In the genomic region with DNA sequence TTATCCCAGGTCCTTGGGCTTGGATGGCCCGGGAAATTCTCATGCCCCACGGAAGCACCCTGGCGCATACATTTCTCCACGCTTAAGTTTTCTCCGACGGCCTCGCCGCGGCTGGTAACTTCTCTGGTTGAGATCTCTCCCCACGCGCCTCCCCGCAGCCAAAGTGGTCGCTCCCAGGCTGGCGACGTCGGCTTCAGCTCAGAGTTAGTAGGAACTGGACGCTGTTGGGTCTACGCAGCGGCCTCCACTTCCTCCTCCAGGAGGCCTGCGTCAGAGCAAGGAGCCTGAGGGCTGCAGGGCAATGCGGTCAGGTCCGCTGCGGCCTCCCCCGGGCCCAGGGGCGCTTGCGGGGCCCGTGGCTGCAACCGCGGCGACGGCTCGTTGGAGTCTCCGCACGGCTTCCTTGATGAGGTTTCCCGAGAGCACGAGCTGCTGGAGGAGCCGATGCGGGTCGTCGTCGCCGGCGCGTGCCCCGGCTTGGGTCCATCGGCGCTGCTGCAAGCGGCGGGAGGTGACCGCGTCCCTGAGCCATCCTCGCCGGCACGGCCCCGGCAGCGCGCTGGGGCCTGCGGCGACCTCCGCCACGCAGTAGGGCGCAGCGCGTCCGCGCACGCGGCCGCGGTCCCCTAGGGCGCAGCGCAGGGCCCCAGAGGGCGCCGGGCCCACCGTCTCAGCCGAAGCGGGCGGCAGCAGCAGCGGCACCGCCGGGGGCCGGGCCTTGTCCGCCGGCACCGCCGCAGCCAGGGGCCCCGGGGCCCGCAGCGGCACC, we compare ENCODE assay signal across 1 cellular context.
TF ChIP-seq lines count a peak whose summit lies in the region.

No MANE protein-coding gene starts in this region.

TF ChIP-seq in HepG2, 621 proteins besides CTCF, POLR2A, EP300 and RAD21 (continued from another document):
- no peak for TF ChIP-seq CREB3 (CRISPR knock-in tag; IDR thresholded peaks at IDR 0.05)
- TF ChIP-seq ZNF784 (CRISPR knock-in tag; IDR thresholded peaks at IDR 0.05; ENCODE audit: borderline replicate concordance) = 0 out of 2 replicates have a peak, but pooled peaks have one; percentile 3
- TF ChIP-seq, protein P1, sequence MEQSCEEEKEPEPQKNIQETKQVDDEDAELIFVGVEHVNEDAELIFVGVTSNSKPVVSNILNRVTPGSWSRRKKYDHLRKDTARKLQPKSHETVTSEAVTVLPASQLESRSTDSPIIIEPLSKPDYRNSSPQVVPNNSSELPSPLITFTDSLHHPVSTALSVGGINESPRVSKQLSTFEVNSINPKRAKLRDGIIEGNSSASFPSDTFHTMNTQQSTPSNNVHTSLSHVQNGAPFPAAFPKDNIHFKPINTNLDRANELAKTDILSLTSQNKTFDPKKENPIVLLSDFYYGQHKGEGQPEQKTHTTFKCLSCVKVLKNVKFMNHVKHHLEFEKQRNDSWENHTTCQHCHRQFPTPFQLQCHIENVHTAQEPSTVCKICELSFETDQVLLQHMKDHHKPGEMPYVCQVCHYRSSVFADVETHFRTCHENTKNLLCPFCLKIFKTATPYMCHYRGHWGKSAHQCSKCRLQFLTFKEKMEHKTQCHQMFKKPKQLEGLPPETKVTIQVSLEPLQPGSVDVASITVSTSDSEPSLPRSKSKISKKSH (CRISPR knock-in tag; IDR thresholded peaks at IDR 0.05; ENCODE audit: borderline replicate concordance) = peak; percentile 62; the same call in 1 of the 2 replicates
- TF ChIP-seq RXRA (CRISPR knock-in tag; IDR thresholded peaks at IDR 0.05) = peak; percentile 52; the same call in 1 of the 2 replicates
- TF ChIP-seq TCF12 (IDR thresholded peaks at IDR 0.05) = no peak
- no peak for TF ChIP-seq TCF12 (CRISPR knock-in tag; IDR thresholded peaks at IDR 0.05)
- peak; percentile 42; the same call in 1 of the 2 replicates for TF ChIP-seq KDM2A (CRISPR knock-in tag; IDR thresholded peaks at IDR 0.05; ENCODE audit: borderline replicate concordance, low read depth)
- no peak for TF ChIP-seq ZBTB39 (CRISPR knock-in tag; IDR thresholded peaks at IDR 0.05)
- no peak; the same call in 1 of the 2 replicates for TF ChIP-seq DNMT1 (CRISPR knock-in tag; IDR thresholded peaks at IDR 0.05)
- TF ChIP-seq ZBTB38 (CRISPR knock-in tag; IDR thresholded peaks at IDR 0.05) = peak; percentile 51; the same call in 1 of the 2 replicates
- no peak for TF ChIP-seq HOXA5 (CRISPR knock-in tag; IDR thresholded peaks at IDR 0.05)
- TF ChIP-seq NR1H2 (CRISPR knock-in tag; IDR thresholded peaks at IDR 0.05; ENCODE audit: borderline replicate concordance, low read depth) = 0 out of 2 replicates have a peak, but pooled peaks have one; percentile 49
- 0 out of 2 replicates have a peak, but pooled peaks have one; percentile 49 for TF ChIP-seq ZNF547 (CRISPR knock-in tag; IDR thresholded peaks at IDR 0.05)
- no peak for TF ChIP-seq ZNF713 (CRISPR knock-in tag; IDR thresholded peaks at IDR 0.05)
- TF ChIP-seq HOXA9 (CRISPR knock-in tag; IDR thresholded peaks at IDR 0.05; ENCODE audit: borderline replicate concordance) = peak; percentile 2; the same call in 1 of the 2 replicates
- no peak for TF ChIP-seq ZBED4 (CRISPR knock-in tag; IDR thresholded peaks at IDR 0.05; ENCODE audit: borderline replicate concordance)
- TF ChIP-seq TAF1 (CRISPR knock-in tag; IDR thresholded peaks at IDR 0.05) = peak; percentile 21; the same call in 1 of the 2 replicates
- TF ChIP-seq ZNF597 (CRISPR knock-in tag; IDR thresholded peaks at IDR 0.05) = no peak
- TF ChIP-seq ZNF792 (CRISPR knock-in tag; IDR thresholded peaks at IDR 0.05) = no peak
- TF ChIP-seq ZC3H4 (CRISPR knock-in tag; IDR thresholded peaks at IDR 0.05; ENCODE audit: borderline replicate concordance) = no peak
- no peak for TF ChIP-seq SRSF9 (IDR thresholded peaks at IDR 0.05; ENCODE audit: borderline replicate concordance, insufficient read depth, low read depth, low read length, poor library complexity, severe bottlenecking)
- TF ChIP-seq, protein P2, sequence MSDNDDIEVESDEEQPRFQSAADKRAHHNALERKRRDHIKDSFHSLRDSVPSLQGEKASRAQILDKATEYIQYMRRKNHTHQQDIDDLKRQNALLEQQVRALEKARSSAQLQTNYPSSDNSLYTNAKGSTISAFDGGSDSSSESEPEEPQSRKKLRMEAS (IDR thresholded peaks at IDR 0.05) = peak; percentile 13; the same call in 1 of the 2 replicates
- TF ChIP-seq SPEN (CRISPR knock-in tag; IDR thresholded peaks at IDR 0.05; ENCODE audit: low read depth) = 0 out of 2 replicates have a peak, but pooled peaks have one; percentile 19
- no peak; the same call in 1 of the 2 replicates for TF ChIP-seq UBTF (CRISPR knock-in tag; IDR thresholded peaks at IDR 0.05)
- TF ChIP-seq ZNF773 (CRISPR knock-in tag; IDR thresholded peaks at IDR 0.05; ENCODE audit: borderline replicate concordance) = no peak
- TF ChIP-seq KMT2A (CRISPR knock-in tag; IDR thresholded peaks at IDR 0.05) = peak; percentile 20; the same call in 1 of the 2 replicates
- TF ChIP-seq SP4 (CRISPR knock-in tag; IDR thresholded peaks at IDR 0.05) = no peak
- 0 out of 2 replicates have a peak, but pooled peaks have one; percentile 40 for TF ChIP-seq ZNF709 (CRISPR knock-in tag; IDR thresholded peaks at IDR 0.05)
- no peak for TF ChIP-seq SSRP1 (CRISPR knock-in tag; IDR thresholded peaks at IDR 0.05)
- TF ChIP-seq MED8 (CRISPR knock-in tag; IDR thresholded peaks at IDR 0.05; ENCODE audit: insufficient replicate concordance) = no peak
TF ChIP-seq in HepG2: peak in this region for 54.
